Comparison of ENCODE assay signal across 1 cellular context in the genomic region with DNA sequence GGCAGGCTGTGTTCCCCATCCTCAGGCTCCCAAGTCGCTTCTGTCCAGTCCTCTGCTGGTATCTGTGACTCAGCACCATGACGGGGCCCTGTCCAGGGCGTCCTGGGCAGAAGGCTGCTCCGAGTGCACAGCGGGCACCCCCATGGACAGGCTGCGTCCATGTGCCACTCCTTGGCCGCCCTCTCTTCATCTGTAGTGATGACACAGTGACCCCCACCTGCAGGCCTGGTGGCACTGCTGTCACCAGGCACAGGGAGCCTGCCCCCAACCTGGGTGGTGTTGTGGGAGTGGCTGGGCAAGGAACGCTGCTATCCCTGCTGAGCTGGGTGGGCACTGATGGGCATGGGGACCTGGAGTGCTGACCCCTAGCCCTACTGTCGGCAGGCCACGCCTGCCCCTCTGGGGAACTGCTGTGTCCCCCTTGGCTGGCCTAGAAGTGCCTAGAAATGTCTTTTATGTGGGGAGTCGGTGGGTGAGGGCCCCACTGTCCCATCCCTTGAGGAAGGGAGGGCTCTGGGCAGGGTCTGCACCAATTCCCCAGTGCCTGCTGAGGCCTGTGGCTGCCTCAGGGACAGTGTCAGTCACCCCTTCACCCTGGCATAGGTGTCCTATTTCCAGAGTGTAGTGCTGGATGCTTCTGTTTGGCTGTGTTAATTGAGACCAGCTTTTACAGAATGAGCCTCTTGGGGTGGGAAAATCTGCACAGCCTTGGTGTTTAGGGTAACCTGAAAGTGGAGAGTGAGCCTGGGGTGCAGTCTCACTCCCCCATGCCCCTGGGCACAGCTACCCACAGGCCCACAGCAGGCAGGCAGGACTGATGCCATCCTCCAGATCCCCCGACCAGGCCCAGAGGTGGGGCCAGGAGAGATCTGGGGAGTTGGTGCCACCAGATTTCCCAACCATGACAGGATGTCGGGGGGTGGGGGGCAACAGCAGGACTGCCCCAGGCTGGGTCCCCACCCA.
TF ChIP-seq lines count a peak whose summit lies in the region.

No MANE protein-coding gene starts in this region.

TF ChIP-seq in K562, 482 proteins besides CTCF, POLR2A, EP300 and RAD21:
- TF ChIP-seq IRF2 (CRISPR knock-in tag; IDR thresholded peaks at IDR 0.05) (peak; percentile 69; the same call in 1 of the 2 replicates), TEAD4 (IDR thresholded peaks at IDR 0.05; ENCODE audit: low read length) (no peak), TEAD4 (CRISPR knock-in tag; IDR thresholded peaks at IDR 0.05; ENCODE audit: borderline replicate concordance) (peak; percentile 59; the same call in 1 of the 2 replicates), HDAC6 (IDR thresholded peaks at IDR 0.05; ENCODE audit: low read depth, low read length) (0 out of 2 replicates have a peak, but pooled peaks have one; percentile 20), ZNF143 (CRISPR knock-in tag; IDR thresholded peaks at IDR 0.05) (peak; percentile 29; the same call in 1 of the 2 replicates), CBFB (CRISPR knock-in tag; IDR thresholded peaks at IDR 0.05) (0 out of 2 replicates have a peak, but pooled peaks have one; percentile 34), PPARD (CRISPR knock-in tag; IDR thresholded peaks at IDR 0.05) (0 out of 2 replicates have a peak, but pooled peaks have one; percentile 43), ZNF764 (CRISPR knock-in tag; IDR thresholded peaks at IDR 0.05; ENCODE audit: low read depth) (no peak), ETV6 (IDR thresholded peaks at IDR 0.05; ENCODE audit: borderline replicate concordance in 1 of 2, low read depth in 2 of 2, low read length in 1 of 2) (no peak), ETV6 (CRISPR knock-in tag; IDR thresholded peaks at IDR 0.05; ENCODE audit: borderline replicate concordance) (no peak), LCOR (CRISPR knock-in tag; IDR thresholded peaks at IDR 0.05) (no peak), PHF21A (IDR thresholded peaks at IDR 0.05; ENCODE audit: borderline replicate concordance, low read depth) (no peak), EZH2 (IDR thresholded peaks at IDR 0.05; ENCODE audit: borderline replicate concordance, low read depth, low read length) (0 out of 2 replicates have a peak, but pooled peaks have one; percentile 76), JUN (IDR thresholded peaks at IDR 0.05; ENCODE audit: borderline replicate concordance, low read depth, low read length) (no peak), JUN (CRISPR knock-in tag; IDR thresholded peaks at IDR 0.05; ENCODE audit: borderline replicate concordance) (0 out of 2 replicates have a peak, but pooled peaks have one; percentile 54), ARID4B (CRISPR knock-in tag; IDR thresholded peaks at IDR 0.05) (0 out of 2 replicates have a peak, but pooled peaks have one; percentile 36), FOXA3 (CRISPR knock-in tag; conservative IDR thresholded peaks at IDR 0.05 in 1 of 2, IDR thresholded peaks at IDR 0.05 in 1 of 2) (0 out of 4 replicates have a peak, but pooled peaks of 1 of the 2 experiments have one; percentile 10), ZFPM2 (CRISPR knock-in tag; IDR thresholded peaks at IDR 0.05) (0 out of 2 replicates have a peak, but pooled peaks have one; percentile 15), ZBTB40 (IDR thresholded peaks at IDR 0.05) (no peak), ZBTB40 (CRISPR knock-in tag; IDR thresholded peaks at IDR 0.05) (peak; percentile 9), PURB (CRISPR knock-in tag; IDR thresholded peaks at IDR 0.05; ENCODE audit: low read depth) (peak; percentile 90; the same call in 1 of the 2 replicates), FOXM1 (IDR thresholded peaks at IDR 0.05; ENCODE audit: low read depth) (no peak), FOXM1 (CRISPR knock-in tag; IDR thresholded peaks at IDR 0.05; ENCODE audit: low read depth) (peak; percentile 57; the same call in 1 of the 2 replicates)
- TF ChIP-seq, protein P1, sequence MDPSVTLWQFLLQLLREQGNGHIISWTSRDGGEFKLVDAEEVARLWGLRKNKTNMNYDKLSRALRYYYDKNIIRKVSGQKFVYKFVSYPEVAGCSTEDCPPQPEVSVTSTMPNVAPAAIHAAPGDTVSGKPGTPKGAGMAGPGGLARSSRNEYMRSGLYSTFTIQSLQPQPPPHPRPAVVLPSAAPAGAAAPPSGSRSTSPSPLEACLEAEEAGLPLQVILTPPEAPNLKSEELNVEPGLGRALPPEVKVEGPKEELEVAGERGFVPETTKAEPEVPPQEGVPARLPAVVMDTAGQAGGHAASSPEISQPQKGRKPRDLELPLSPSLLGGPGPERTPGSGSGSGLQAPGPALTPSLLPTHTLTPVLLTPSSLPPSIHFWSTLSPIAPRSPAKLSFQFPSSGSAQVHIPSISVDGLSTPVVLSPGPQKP (CRISPR knock-in tag; IDR thresholded peaks at IDR 0.05), result 0 out of 2 replicates have a peak, but pooled peaks have one; percentile 67
- TF ChIP-seq, protein P2, sequence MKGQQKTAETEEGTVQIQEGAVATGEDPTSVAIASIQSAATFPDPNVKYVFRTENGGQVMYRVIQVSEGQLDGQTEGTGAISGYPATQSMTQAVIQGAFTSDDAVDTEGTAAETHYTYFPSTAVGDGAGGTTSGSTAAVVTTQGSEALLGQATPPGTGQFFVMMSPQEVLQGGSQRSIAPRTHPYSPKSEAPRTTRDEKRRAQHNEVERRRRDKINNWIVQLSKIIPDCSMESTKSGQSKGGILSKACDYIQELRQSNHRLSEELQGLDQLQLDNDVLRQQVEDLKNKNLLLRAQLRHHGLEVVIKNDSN (CRISPR knock-in tag; IDR thresholded peaks at IDR 0.05), result 0 out of 2 replicates have a peak, but pooled peaks have one; percentile 5
- TF ChIP-seq, protein P3, sequence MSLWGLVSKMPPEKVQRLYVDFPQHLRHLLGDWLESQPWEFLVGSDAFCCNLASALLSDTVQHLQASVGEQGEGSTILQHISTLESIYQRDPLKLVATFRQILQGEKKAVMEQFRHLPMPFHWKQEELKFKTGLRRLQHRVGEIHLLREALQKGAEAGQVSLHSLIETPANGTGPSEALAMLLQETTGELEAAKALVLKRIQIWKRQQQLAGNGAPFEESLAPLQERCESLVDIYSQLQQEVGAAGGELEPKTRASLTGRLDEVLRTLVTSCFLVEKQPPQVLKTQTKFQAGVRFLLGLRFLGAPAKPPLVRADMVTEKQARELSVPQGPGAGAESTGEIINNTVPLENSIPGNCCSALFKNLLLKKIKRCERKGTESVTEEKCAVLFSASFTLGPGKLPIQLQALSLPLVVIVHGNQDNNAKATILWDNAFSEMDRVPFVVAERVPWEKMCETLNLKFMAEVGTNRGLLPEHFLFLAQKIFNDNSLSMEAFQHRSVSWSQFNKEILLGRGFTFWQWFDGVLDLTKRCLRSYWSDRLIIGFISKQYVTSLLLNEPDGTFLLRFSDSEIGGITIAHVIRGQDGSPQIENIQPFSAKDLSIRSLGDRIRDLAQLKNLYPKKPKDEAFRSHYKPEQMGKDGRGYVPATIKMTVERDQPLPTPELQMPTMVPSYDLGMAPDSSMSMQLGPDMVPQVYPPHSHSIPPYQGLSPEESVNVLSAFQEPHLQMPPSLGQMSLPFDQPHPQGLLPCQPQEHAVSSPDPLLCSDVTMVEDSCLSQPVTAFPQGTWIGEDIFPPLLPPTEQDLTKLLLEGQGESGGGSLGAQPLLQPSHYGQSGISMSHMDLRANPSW (CRISPR knock-in tag; IDR thresholded peaks at IDR 0.05), result 0 out of 2 replicates have a peak, but pooled peaks have one; percentile 4
- TF ChIP-seq, protein P4, sequence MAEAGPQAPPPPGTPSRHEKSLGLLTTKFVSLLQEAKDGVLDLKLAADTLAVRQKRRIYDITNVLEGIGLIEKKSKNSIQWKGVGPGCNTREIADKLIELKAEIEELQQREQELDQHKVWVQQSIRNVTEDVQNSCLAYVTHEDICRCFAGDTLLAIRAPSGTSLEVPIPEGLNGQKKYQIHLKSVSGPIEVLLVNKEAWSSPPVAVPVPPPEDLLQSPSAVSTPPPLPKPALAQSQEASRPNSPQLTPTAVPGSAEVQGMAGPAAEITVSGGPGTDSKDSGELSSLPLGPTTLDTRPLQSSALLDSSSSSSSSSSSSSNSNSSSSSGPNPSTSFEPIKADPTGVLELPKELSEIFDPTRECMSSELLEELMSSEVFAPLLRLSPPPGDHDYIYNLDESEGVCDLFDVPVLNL (CRISPR knock-in tag; IDR thresholded peaks at IDR 0.05; ENCODE audit: low read depth), result no peak
- TF ChIP-seq, protein P5, sequence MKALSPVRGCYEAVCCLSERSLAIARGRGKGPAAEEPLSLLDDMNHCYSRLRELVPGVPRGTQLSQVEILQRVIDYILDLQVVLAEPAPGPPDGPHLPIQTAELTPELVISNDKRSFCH (CRISPR knock-in tag; IDR thresholded peaks at IDR 0.05), result no peak
- TF ChIP-seq, protein P5 (tag; IDR thresholded peaks at IDR 0.05), result 0 out of 2 replicates have a peak, but pooled peaks have one; percentile 33
